ENCODE assay signal across 16 cellular contexts in the genomic region with DNA sequence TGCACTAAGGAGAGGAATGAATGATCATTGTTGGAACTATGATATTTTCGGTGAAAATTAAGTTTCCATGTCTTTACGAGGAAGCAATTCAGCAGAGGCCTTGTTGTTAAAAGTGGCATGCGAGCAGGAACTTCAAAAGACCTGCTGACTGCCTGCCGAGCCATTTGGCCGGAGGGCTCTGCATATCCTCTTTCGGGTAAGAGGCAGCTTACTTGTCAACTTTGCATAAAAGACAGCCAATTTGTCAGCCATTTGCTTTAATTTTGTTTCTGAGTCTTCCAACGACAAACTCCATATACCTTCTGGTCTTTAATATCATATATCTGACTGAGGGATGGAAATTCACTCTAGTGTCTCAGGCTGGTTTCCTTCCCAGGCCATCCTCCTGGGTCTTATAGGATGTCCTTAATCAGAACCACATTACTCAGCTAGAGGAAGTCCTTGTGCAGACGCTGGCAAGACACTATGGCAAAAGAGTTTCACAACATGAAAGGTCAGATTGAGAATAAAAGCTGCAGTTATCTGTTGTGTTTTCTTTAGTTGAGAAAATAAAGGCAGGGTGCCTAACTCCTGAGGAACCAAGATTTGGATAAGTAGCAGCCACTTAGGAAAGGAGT.
DNase-seq lines count a peak whose midpoint lies in the region; ATAC-seq lines count a peak whose summit lies in the region.
"Had no signal": no experiment of that assay in that cellular context is flagged by ENCODE, and none has a peak within 500 bp of the region (broad histone marks: within the 10 kb centered on the region; RNA-seq: fewer than 3 reads in every experiment).

No MANE protein-coding gene starts in this region.

- no peaks in the 10 kb centered on the region for H3K27me3 ChIP-seq in naive thymus-derived CD4-positive, alpha-beta T cell (ENCODE audit: control insufficient read depth in 2 of 2, insufficient read depth in 2 of 2, low read length in 2 of 2)
- H3K27me3 ChIP-seq: pancreas had no signal

- H3K4me1 ChIP-seq in naive thymus-derived CD4-positive, alpha-beta T cell (ENCODE audit: control insufficient read depth in 2 of 2, insufficient read depth in 2 of 2, low read length in 2 of 2) = no peaks in the 10 kb centered on the region

- ATAC-seq in naive thymus-derived CD4-positive, alpha-beta T cell = peak; percentile 42
- no peak for ATAC-seq in HG03139 (IDR thresholded peaks at IDR 0.05; ENCODE audit: unreplicated experiment)
- ATAC-seq: stimulated activated memory B cell treated with anti-CD40 and anti-IgM and Interleukin-4, amounts not matched to agents 10 μg/mL and 1 μg/mL and 100 μg/mL, for 72 hours had no signal

- no peak overlapping the region for H3K27ac ChIP-seq in naive thymus-derived CD4-positive, alpha-beta T cell (ENCODE audit: low read depth, low read length)
- H3K27ac ChIP-seq: KMS-11, pancreas had no signal

- H3K27me3 Mint-ChIP-seq in naive thymus-derived CD4-positive, alpha-beta T cell = peaks cover 0 to 16% (median 1%) of the 10 kb centered on the region in 5 donors
- no peaks in the 10 kb centered on the region for H3K27me3 Mint-ChIP-seq in activated T-cell treated with anti-CD3 and anti-CD28 coated beads, Interleukin-2, amount 50 U/mL, for 24 hours
- H3K27me3 Mint-ChIP-seq: activated CD4-positive, alpha-beta memory T cell treated with anti-CD3 and anti-CD28 coated beads, Interleukin-2, amount 10 ng/mL, durations not matched to agents 7 days and 5 days; central memory CD8-positive, alpha-beta T cell; stimulated activated memory B cell treated with anti-CD40 and anti-IgM and Interleukin-4, amounts not matched to agents 10 μg/mL and 1 μg/mL and 100 μg/mL, for 72 hours had no signal

- H3K9me3 ChIP-seq in naive thymus-derived CD4-positive, alpha-beta T cell (ENCODE audit: control insufficient read depth in 2 of 3, low read length in 3 of 3) = no peaks in the 10 kb centered on the region
- H3K9me3 ChIP-seq: pancreas had no signal

- H3K4me3 ChIP-seq in naive thymus-derived CD4-positive, alpha-beta T cell (ENCODE audit: low read length) = no peak overlapping the region
- H3K4me3 ChIP-seq: pancreas had no signal

- CTCF ChIA-PET in naive thymus-derived CD4-positive, alpha-beta T cell (lab: Charles Lee) = no interaction called here

- intact Hi-C loops in naive thymus-derived CD4-positive, alpha-beta T cell (cut with micrococcal nuclease) = no loop called here

- H3K9me3 Mint-ChIP-seq in naive thymus-derived CD4-positive, alpha-beta T cell = peaks cover 0 to 2% (median 0%) of the 10 kb centered on the region in 11 donors
- H3K9me3 Mint-ChIP-seq in activated T-cell treated with anti-CD3 and anti-CD28 coated beads, Interleukin-2, amount 50 U/mL, for 24 hours = no peaks in the 10 kb centered on the region
- H3K9me3 Mint-ChIP-seq: activated CD4-positive, alpha-beta memory T cell treated with anti-CD3 and anti-CD28 coated beads, Interleukin-2, amount 10 ng/mL, durations not matched to agents 7 days and 5 days; central memory CD8-positive, alpha-beta T cell; stimulated activated memory B cell treated with anti-CD40 and anti-IgM and Interleukin-4, amounts not matched to agents 10 μg/mL and 1 μg/mL and 100 μg/mL, for 72 hours had no signal

- POLR2A ChIA-PET in naive thymus-derived CD4-positive, alpha-beta T cell (lab: Charles Lee) = no interaction called here

- no peak overlapping the region for H3K4me3 Mint-ChIP-seq in naive thymus-derived CD4-positive, alpha-beta T cell
- no peak overlapping the region for H3K4me3 Mint-ChIP-seq in activated T-cell treated with anti-CD3 and anti-CD28 coated beads, Interleukin-2, amount 50 U/mL, for 24 hours
- H3K4me3 Mint-ChIP-seq: activated CD4-positive, alpha-beta memory T cell treated with anti-CD3 and anti-CD28 coated beads, Interleukin-2, amount 10 ng/mL, durations not matched to agents 7 days and 5 days; central memory CD8-positive, alpha-beta T cell; stimulated activated memory B cell treated with anti-CD40 and anti-IgM and Interleukin-4, amounts not matched to agents 10 μg/mL and 1 μg/mL and 100 μg/mL, for 72 hours had no signal

- no peaks in the 10 kb centered on the region for H3K36me3 Mint-ChIP-seq in naive thymus-derived CD4-positive, alpha-beta T cell
- no peaks in the 10 kb centered on the region for H3K36me3 Mint-ChIP-seq in activated T-cell treated with anti-CD3 and anti-CD28 coated beads, Interleukin-2, amount 50 U/mL, for 24 hours (ENCODE audit: low read depth)
- H3K36me3 Mint-ChIP-seq: stimulated activated memory B cell treated with anti-CD40 and anti-IgM and Interleukin-4, amounts not matched to agents 10 μg/mL and 1 μg/mL and 100 μg/mL, for 72 hours had no signal

- no peaks in the 10 kb centered on the region for H3K36me3 ChIP-seq in naive thymus-derived CD4-positive, alpha-beta T cell (ENCODE audit: control insufficient read depth in 2 of 3, insufficient read depth in 3 of 3, low read length in 3 of 3)
- H3K36me3 ChIP-seq: pancreas had no signal

- DNase-seq in COLO829 (ENCODE audit: low spot score) (peak; percentile 20), NOMO-1 treated with DMSO at 0.1 percent for 48 hours (lab: John Stamatoyannopoulos, UW; ENCODE audit: unreplicated experiment) (peak; percentile 68), fibroblast of gingiva (ENCODE audit: low read depth) (peak; percentile 88), cerebellum (ENCODE audit: low spot score) (no peak), DMS79 treated with DMSO at 0.1 percent for 48 hours (lab: John Stamatoyannopoulos, UW) (no peak)
- no peak for DNase-seq in naive thymus-derived CD4-positive, alpha-beta T cell
- no peak for DNase-seq in activated T-cell treated with anti-CD3 and anti-CD28 coated beads, Interleukin-2, amount 50 U/mL, for 24 hours
- DNase-seq: activated CD4-positive, alpha-beta memory T cell treated with anti-CD3 and anti-CD28 coated beads, Interleukin-2, amount 10 ng/mL, durations not matched to agents 7 days and 5 days; activated gamma-delta T cell treated with Interleukin-2 at 50 U/mL for 16 hours; kidney glomerular epithelial cell; pancreas; stimulated activated CD4-positive, alpha-beta T cell treated with anti-CD3 and anti-CD28 coated beads, Interleukin-2, amount 100 ng/mL, for 24 hours had no signal

- peaks cover 0 to 4% (median 0%) of the 10 kb centered on the region in 7 donors for H3K4me1 Mint-ChIP-seq in naive thymus-derived CD4-positive, alpha-beta T cell
- no peaks in the 10 kb centered on the region for H3K4me1 Mint-ChIP-seq in activated T-cell treated with anti-CD3 and anti-CD28 coated beads, Interleukin-2, amount 50 U/mL, for 24 hours (ENCODE audit: low read depth)
- H3K4me1 Mint-ChIP-seq: activated CD4-positive, alpha-beta memory T cell treated with anti-CD3 and anti-CD28 coated beads, Interleukin-2, amount 10 ng/mL, durations not matched to agents 7 days and 5 days; central memory CD8-positive, alpha-beta T cell; stimulated activated memory B cell treated with anti-CD40 and anti-IgM and Interleukin-4, amounts not matched to agents 10 μg/mL and 1 μg/mL and 100 μg/mL, for 72 hours had no signal

- H3K27ac Mint-ChIP-seq in naive thymus-derived CD4-positive, alpha-beta T cell = peak overlapping the region in 1 of 9 donors; percentile 75
- no peak overlapping the region for H3K27ac Mint-ChIP-seq in activated T-cell treated with anti-CD3 and anti-CD28 coated beads, Interleukin-2, amount 50 U/mL, for 24 hours
- H3K27ac Mint-ChIP-seq: activated CD4-positive, alpha-beta memory T cell treated with anti-CD3 and anti-CD28 coated beads, Interleukin-2, amount 10 ng/mL, durations not matched to agents 7 days and 5 days; stimulated activated memory B cell treated with anti-CD40 and anti-IgM and Interleukin-4, amounts not matched to agents 10 μg/mL and 1 μg/mL and 100 μg/mL, for 72 hours had no signal

Comparison
In these comparisons a context has a peak if more than half of its experiments do, and no peak if none do; other contexts are left out.
1. DNase-seq: peak in COLO829 (single experiment), NOMO-1 treated with DMSO at 0.1 percent for 48 hours (single experiment) and fibroblast of gingiva (single experiment); none in naive thymus-derived CD4-positive, alpha-beta T cell (0 of 9), cerebellum (single experiment), activated T-cell treated with anti-CD3 and anti-CD28 coated beads, Interleukin-2, amount 50 U/mL, for 24 hours (single experiment) and DMS79 treated with DMSO at 0.1 percent for 48 hours (single experiment).